24 cellular contexts compared by ENCODE assay signal in genomic region chr9:77829440-77829839, GRCh38.
"Had no signal": no experiment of that assay in that cellular context is flagged by ENCODE, and none has a peak within 500 bp of the region (broad histone marks: within the 10 kb centered on the region; RNA-seq: fewer than 3 reads in every experiment).

No MANE protein-coding gene starts in this region.

- H3K9ac ChIP-seq: SK-N-SH had no signal

- ATAC-seq: activated CD8-positive, alpha-beta T cell treated with anti-CD3 and anti-CD28 coated beads, Interleukin-2, amount 10 ng/mL, durations not matched to agents 7 days and 5 days; Panc1; Right ventricle myocardium inferior had no signal

- H3K4me2 ChIP-seq: SK-N-SH had no signal

- DNase-seq: activated CD4-positive, alpha-beta T cell treated with anti-CD3 and anti-CD28 coated beads for 48 hours; activated CD4-positive, alpha-beta T cell treated with anti-CD3 and anti-CD28 coated beads, Interleukin-2, amount 50 U/mL, for 4 hours; activated CD4-positive, CD25-positive, alpha-beta regulatory T cell treated with anti-CD3 and anti-CD28 coated beads, Interleukin-2, amount 50 U/mL, for 72 hours; activated CD8-positive, alpha-beta memory T cell treated with anti-CD3 and anti-CD28 coated beads, Interleukin-2, amount 50 U/mL, for 48 hours; activated CD8-positive, alpha-beta T cell treated with anti-CD3 and anti-CD28 coated beads, Interleukin-2, amount 10 ng/mL, durations not matched to agents 7 days and 5 days; activated naive CD4-positive, alpha-beta T cell; activated T-cell treated with anti-CD3 and anti-CD28 coated beads, Interleukin-2, amount 50 U/mL, for 1 hour; aorta; Kasumi-1; KBM-7; NCI-H1048; NCI-H146; NCI-H187 treated with DMSO at 0.1 percent for 48 hours; NCI-H2171; NCI-H226; NCI-H526; NCI-H774; NK-92 treated with Interleukin-12 subunit alpha and Interleukin-12 subunit beta, amount 100 ng/mL, for 24 hours; OCI-M1; RPMI8226; SK-N-SH; T-helper 1 cell had no signal

- H3K9me3 ChIP-seq: SK-N-SH had no signal
